Comparison of ENCODE assay signal across 9 cellular contexts in genomic region chr3:119677641-119677934, GRCh38. TPM values are rescaled to one million over a fixed set of nuclear protein-coding genes. Genes with fewer than 3 reads are reported as not detected.
DNase-seq lines count a peak whose midpoint lies in the region; ATAC-seq and TF ChIP-seq lines count a peak whose summit lies in the region.
"Had no signal": no experiment of that assay in that cellular context is flagged by ENCODE, and none has a peak within 500 bp of the region (broad histone marks: within the 10 kb centered on the region; RNA-seq: fewer than 3 reads in every experiment).

No MANE protein-coding gene starts in this region.

- DNase-seq in HCT116 (ENCODE audit: low read depth, low spot score) (no peak), iPS DF 6.9 (ENCODE audit: low read depth, low spot score) (no peak), AML-193 (lab: John Stamatoyannopoulos, UW) (no peak)
- DNase-seq in activated CD4-positive, alpha-beta memory T cell treated with anti-CD3 and anti-CD28 coated beads, Interleukin-2, amount 10 ng/mL, durations not matched to agents 7 days and 5 days = no peak
- DNase-seq in stimulated activated naive B cell treated with anti-CD40 and anti-IgM and Interleukin-4, amounts not matched to agents 10 μg/mL and 1 μg/mL and 100 μg/mL, for 72 hours = no peak
- DNase-seq in activated CD4-positive, alpha-beta T cell treated with anti-CD3 and anti-CD28 coated beads for 48 hours = no peak
- no peak for DNase-seq in stimulated activated CD4-positive, alpha-beta T cell treated with anti-CD3 and anti-CD28 coated beads, Interleukin-4, amount 100 ng/mL, for 1 hour

- H2AFZ ChIP-seq in HCT116 (ENCODE audit: low read depth, low read length, poor library complexity, severe bottlenecking) = peak overlapping the region; percentile 95

- H3K4me3 Mint-ChIP-seq in activated CD4-positive, alpha-beta memory T cell treated with anti-CD3 and anti-CD28 coated beads, Interleukin-2, amount 10 ng/mL, durations not matched to agents 7 days and 5 days = peak overlapping the region; percentile 74
- H3K4me3 Mint-ChIP-seq in stimulated activated naive B cell treated with anti-CD40 and anti-IgM and Interleukin-4, amounts not matched to agents 10 μg/mL and 1 μg/mL and 100 μg/mL, for 72 hours = peak overlapping the region; percentile 93 to 94

- CTCF ChIA-PET in HCT116 (lab: Charles Lee) = no interaction called here
- CTCF ChIA-PET in activated CD4-positive, alpha-beta memory T cell treated with anti-CD3 and anti-CD28 coated beads, Interleukin-2, amount 10 ng/mL, durations not matched to agents 7 days and 5 days (lab: Charles Lee) = interaction anchor here (3.3 kb wide), 1 partner anchor 119 kb away, joined by 18 read pairs; the partner anchor contains the start of gene CD80

- H3K27ac ChIP-seq in HCT116 (ENCODE audit: low read depth, low read length) (peak overlapping the region; percentile 53; the same call in 1 of the 2 replicates), iPS DF 6.9 (ENCODE audit: low read length) (no peak overlapping the region)

- POLR2A ChIA-PET in HCT116 (lab: Charles Lee) = no interaction called here
- POLR2A ChIA-PET in activated CD4-positive, alpha-beta memory T cell treated with anti-CD3 and anti-CD28 coated beads, Interleukin-2, amount 10 ng/mL, durations not matched to agents 7 days and 5 days (lab: Charles Lee) = interaction anchor here (1.1 to 3.6 kb wide), 16 partner anchors 13 to 355 kb away, joined by 3 to 33 read pairs (median 10); partner anchors contain the start of genes CD80, POGLUT1, TIMMDC1 and TMEM39A

- H3K9me2 ChIP-seq in HCT116 (ENCODE audit: insufficient read depth) = no peaks in the 10 kb centered on the region

- WGBS in iPS DF 6.9 (ENCODE audit: insufficient coverage, insufficient read length) = no CpG with 5 or more reads among the region's 6 CpGs

- TSS peak; percentile 96 for BruUV-seq in HCT116 (replicated peaks; lab: Mats Ljungman, UMichigan)

- H3K27me3 ChIP-seq in HCT116 (ENCODE audit: insufficient read depth, low read length) (no peaks in the 10 kb centered on the region), iPS DF 6.9 (ENCODE audit: control insufficient read depth, insufficient read depth, low read length) (no peaks in the 10 kb centered on the region)

- peaks cover 26% of the 10 kb centered on the region for H3K36me3 Mint-ChIP-seq in activated CD4-positive, alpha-beta memory T cell treated with anti-CD3 and anti-CD28 coated beads, Interleukin-2, amount 10 ng/mL, durations not matched to agents 7 days and 5 days (ENCODE audit: low read depth)
- H3K36me3 Mint-ChIP-seq in stimulated activated naive B cell treated with anti-CD40 and anti-IgM and Interleukin-4, amounts not matched to agents 10 μg/mL and 1 μg/mL and 100 μg/mL, for 72 hours = peaks cover 16 to 31% of the 10 kb centered on the region in 2 donors

- H3K9ac ChIP-seq in HCT116 (ENCODE audit: low read length) = peak overlapping the region; percentile 62

- intact Hi-C loops in HCT116 (cut with micrococcal nuclease) = loop anchor here (10.0 kb wide), 2 partner anchors 213 to 643 kb away; partner anchors contain the start of genes IGSF11, POGLUT1 and TMEM39A

- RAD21 ChIA-PET in HCT116 (lab: Charles Lee; ENCODE audit: low non-redundant PET in 1 of 2, low total read pairs in 2 of 2, uncharacterized antibody in 2 of 2, unreplicated experiment in 2 of 2) = interaction anchor here in 1 of 2 experiments (1.3 kb wide), 1 partner anchor 77 kb away, joined by 3 read pairs; no protein-coding TSS in a partner anchor

- peak overlapping the region; percentile 93 for H3K4me2 ChIP-seq in HCT116 (ENCODE audit: low read length)

- H3K9me3 ChIP-seq in HCT116 (ENCODE audit: control insufficient read depth in 1 of 2, insufficient read depth in 1 of 2, low read depth in 1 of 2, low read length in 2 of 2) = no peaks in the 10 kb centered on the region
- H3K9me3 ChIP-seq in iPS DF 6.9 (ENCODE audit: control insufficient read depth, insufficient read depth, low read length) = no peaks in the 10 kb centered on the region

- H3K4me1 ChIP-seq in HCT116 (ENCODE audit: control insufficient read depth in 1 of 2, insufficient read depth in 2 of 2, low read length in 2 of 2) (peaks cover 3 to 14% of the 10 kb centered on the region in 2 experiments; a peak in 3 of 4 replicates), iPS DF 6.9 (ENCODE audit: control insufficient read depth, insufficient read depth, low read length) (no peaks in the 10 kb centered on the region)

- peak; percentile 8; the same call in 1 of the 2 replicates for ATAC-seq in HCT116
- ATAC-seq in stimulated activated naive B cell treated with anti-CD40 and anti-IgM and Interleukin-4, amounts not matched to agents 10 μg/mL and 1 μg/mL and 100 μg/mL, for 72 hours (replicated peaks) = peak in 1 of 2 donors; percentile 1
- ATAC-seq in GM18519 (IDR thresholded peaks at IDR 0.05; ENCODE audit: low FRiP score, unreplicated experiment) = no peak

- H3K79me2 ChIP-seq in HCT116 (ENCODE audit: insufficient read depth, low read length) = peaks cover 21% of the 10 kb centered on the region

- H3K27ac Mint-ChIP-seq in activated CD4-positive, alpha-beta memory T cell treated with anti-CD3 and anti-CD28 coated beads, Interleukin-2, amount 10 ng/mL, durations not matched to agents 7 days and 5 days = peak overlapping the region; percentile 92
- H3K27ac Mint-ChIP-seq in stimulated activated naive B cell treated with anti-CD40 and anti-IgM and Interleukin-4, amounts not matched to agents 10 μg/mL and 1 μg/mL and 100 μg/mL, for 72 hours = peak overlapping the region; percentile 98

- H3K36me3 ChIP-seq in HCT116 (ENCODE audit: control insufficient read depth in 1 of 2, insufficient read depth in 2 of 2, low read length in 2 of 2) = peaks cover 10 to 19% of the 10 kb centered on the region in 2 experiments
- peaks cover 11% of the 10 kb centered on the region for H3K36me3 ChIP-seq in iPS DF 6.9 (ENCODE audit: control insufficient read depth, insufficient read depth, low read length)

- no peaks in the 10 kb centered on the region for H4K20me1 ChIP-seq in HCT116 (ENCODE audit: insufficient read depth)

- H3K9me3 Mint-ChIP-seq in activated CD4-positive, alpha-beta memory T cell treated with anti-CD3 and anti-CD28 coated beads, Interleukin-2, amount 10 ng/mL, durations not matched to agents 7 days and 5 days = no peaks in the 10 kb centered on the region
- H3K9me3 Mint-ChIP-seq in stimulated activated naive B cell treated with anti-CD40 and anti-IgM and Interleukin-4, amounts not matched to agents 10 μg/mL and 1 μg/mL and 100 μg/mL, for 72 hours = no peaks in the 10 kb centered on the region

- H3K27me3 Mint-ChIP-seq in activated CD4-positive, alpha-beta memory T cell treated with anti-CD3 and anti-CD28 coated beads, Interleukin-2, amount 10 ng/mL, durations not matched to agents 7 days and 5 days = no peaks in the 10 kb centered on the region
- no peaks in the 10 kb centered on the region for H3K27me3 Mint-ChIP-seq in stimulated activated naive B cell treated with anti-CD40 and anti-IgM and Interleukin-4, amounts not matched to agents 10 μg/mL and 1 μg/mL and 100 μg/mL, for 72 hours

- no peak for TF ChIP-seq RAD21 in HCT116 (IDR thresholded peaks at IDR 0.05; ENCODE audit: low read depth)

- no peak for TF ChIP-seq CTCF in HCT116 (IDR thresholded peaks at IDR 0.05 in 2 of 3, conservative IDR thresholded peaks at IDR 0.05 in 1 of 3; ENCODE audit: borderline replicate concordance in 1 of 3, insufficient read depth in 1 of 3, low read depth in 2 of 3, low read length in 2 of 3)

- TF ChIP-seq POLR2A in HCT116 (IDR thresholded peaks at IDR 0.05; ENCODE audit: borderline replicate concordance, extremely low read depth, insufficient read depth, insufficient read length) = no peak

- peaks cover 29% of the 10 kb centered on the region for H3K4me1 Mint-ChIP-seq in activated CD4-positive, alpha-beta memory T cell treated with anti-CD3 and anti-CD28 coated beads, Interleukin-2, amount 10 ng/mL, durations not matched to agents 7 days and 5 days
- H3K4me1 Mint-ChIP-seq in stimulated activated naive B cell treated with anti-CD40 and anti-IgM and Interleukin-4, amounts not matched to agents 10 μg/mL and 1 μg/mL and 100 μg/mL, for 72 hours = peaks cover 13 to 26% of the 10 kb centered on the region in 2 donors

- H3K4me3 ChIP-seq in HCT116 (replicated peaks in 1 of 2; ENCODE audit: low read depth in 1 of 2, low read length in 2 of 2) (peak overlapping the region; percentile 74 to 87), iPS DF 6.9 (ENCODE audit: low read length) (peak overlapping the region; percentile 84; the same call in 1 of the 2 replicates)

TF ChIP-seq in HCT116, 20 proteins besides CTCF, POLR2A, EP300 and RAD21 (continues in another document):
- TF ChIP-seq REST (IDR thresholded peaks at IDR 0.05; ENCODE audit: low read depth) = no peak

RNA-seq across cellular contexts. Expression of gene COX17, which starts 0.4 kb away (rescaled TPM):
- 51.6 TPM for total RNA-seq in HCT116 (2021; ENCODE audit: unreplicated experiment)
- 62.7 and 89.9 TPM in 2 replicates for polyA plus RNA-seq in HCT116 (2012)
- total RNA-seq in activated CD4-positive, alpha-beta memory T cell treated with anti-CD3 and anti-CD28 coated beads, Interleukin-2, amount 10 ng/mL, durations not matched to agents 7 days and 5 days = 10 to 100 TPM; 63.7 to 69.8 TPM

RNA-seq across cellular contexts. Expression of gene POPDC2, which starts 17.2 kb away (rescaled TPM):
- total RNA-seq in HCT116 (2021; ENCODE audit: unreplicated experiment) = 1.6 TPM
- polyA plus RNA-seq in HCT116 (2012) = 0.60 and 0.99 TPM in 2 replicates
- total RNA-seq in activated CD4-positive, alpha-beta memory T cell treated with anti-CD3 and anti-CD28 coated beads, Interleukin-2, amount 10 ng/mL, durations not matched to agents 7 days and 5 days = 1 to 10 TPM; 2.4 to 3.2 TPM
- total RNA-seq: LHCN-M2 had no signal

RNA-seq across cellular contexts. Expression of gene CFAP91, which starts 25.2 kb away (rescaled TPM):
- total RNA-seq in HCT116 (2021; ENCODE audit: unreplicated experiment) = 0.96 TPM
- 0.05 and 0.36 TPM in 2 replicates for polyA plus RNA-seq in HCT116 (2012)
- not detected for total RNA-seq in activated CD4-positive, alpha-beta memory T cell treated with anti-CD3 and anti-CD28 coated beads, Interleukin-2, amount 10 ng/mL, durations not matched to agents 7 days and 5 days
